8 cellular contexts compared by ENCODE assay signal in genomic region chr4:89308161-89308500, GRCh38. TPM values are rescaled to one million over a fixed set of nuclear protein-coding genes. Genes with fewer than 3 reads are reported as not detected.
A peak's percentile ranks its signal among the peaks of the same experiment; 100 is the strongest.
DNase-seq lines count a peak whose midpoint lies in the region; ATAC-seq and TF ChIP-seq lines count a peak whose summit lies in the region.

No MANE protein-coding gene starts in this region.

- no peaks in the 10 kb centered on the region for H3K27me3 ChIP-seq in esophagus muscularis mucosa
- H3K27me3 ChIP-seq in ovary: no peaks in the 10 kb centered on the region

- no peaks in the 10 kb centered on the region for H3K9me3 ChIP-seq in esophagus muscularis mucosa
- H3K9me3 ChIP-seq in ovary: no peaks in the 10 kb centered on the region

- TF ChIP-seq POLR2A in esophagus muscularis mucosa (IDR thresholded peaks at IDR 0.05; ENCODE audit: low read depth): no peak
- no peak for TF ChIP-seq POLR2A in ovary (IDR thresholded peaks at IDR 0.05)

- TF ChIP-seq EP300 in esophagus muscularis mucosa (IDR thresholded peaks at IDR 0.05): no peak
- TF ChIP-seq EP300 in ovary (IDR thresholded peaks at IDR 0.05): no peak

- intact Hi-C loops in esophagus muscularis mucosa (cut with DNase I) (no loop called here), ovary (cut with DNase I) (no loop called here)

- TF ChIP-seq CTCF in GM10248 (IDR thresholded peaks at IDR 0.05; ENCODE audit: control extremely low read depth, extremely low read depth, low read depth, missing control alignments) (no peak), esophagus muscularis mucosa (IDR thresholded peaks at IDR 0.05) (no peak), ovary (IDR thresholded peaks at IDR 0.05) (no peak)

- H3K36me3 ChIP-seq in esophagus muscularis mucosa: no peaks in the 10 kb centered on the region
- no peaks in the 10 kb centered on the region for H3K36me3 ChIP-seq in ovary

- WGBS in esophagus muscularis mucosa: 11% methylated on average over 6 of the region's 6 CpGs
- 25 to 36% (median 34%) methylated on average over 6 of the region's 6 CpGs for WGBS in ovary, 3 donors

- no peak for ATAC-seq in HG03025 (IDR thresholded peaks at IDR 0.05; ENCODE audit: low FRiP score, unreplicated experiment)

- CTCF ChIA-PET in GM10248 (lab: Yijun Ruan, JAX): interaction anchor here (1.2 to 1.4 kb wide), 2 partner anchors 9 to 16 kb away, joined by 3 to 4 read pairs; no protein-coding TSS in a partner anchor

- H3K4me1 ChIP-seq in esophagus muscularis mucosa: peaks cover 7 to 35% (median 21%) of the 10 kb centered on the region in 4 donors
- H3K4me1 ChIP-seq in ovary (ENCODE audit: insufficient read depth): peaks cover 6% of the 10 kb centered on the region

- H3K4me3 ChIP-seq in esophagus muscularis mucosa (peak overlapping the region; percentile 64 to 84 (median 76)), ovary (peak overlapping the region; percentile 71)

- POLR2A ChIA-PET in GM10248 (lab: Yijun Ruan, JAX): no interaction called here

- peak; percentile 8 for DNase-seq in GM10248 (ENCODE audit: extremely low spot score)
- peak; percentile 63 for DNase-seq in OCI-M1 (lab: John Stamatoyannopoulos, UW)
- DNase-seq in esophagus muscularis mucosa (ENCODE audit: extremely low spot score): no peak
- DNase-seq in ovary: no peak
- DNase-seq in NCI-H2081 (lab: John Stamatoyannopoulos, UW): no peak
- no peak for DNase-seq in stimulated activated CD4-positive, alpha-beta T cell treated with anti-CD3 and anti-CD28 coated beads, Interleukin-2, amount 100 ng/mL, for 24 hours
- no peak for DNase-seq in cortex of kidney (lab: John Stamatoyannopoulos, UW)

- H3K27ac ChIP-seq in esophagus muscularis mucosa (replicated peaks in 1 of 4): peak overlapping the region; percentile 55 to 71 (median 70)
- no peak overlapping the region for H3K27ac ChIP-seq in ovary

RNA-seq across cellular contexts. Expression of gene GPRIN3, which starts 0.5 kb away (rescaled TPM):
- total RNA-seq in esophagus muscularis mucosa: 1 to 10 TPM; 2.5 to 3.6 (median 2.8) TPM
- total RNA-seq in ovary: 1 to 10 TPM; 2.7 to 6.8 (median 3.9) TPM
- polyA plus RNA-seq in ovary: 1 to 10 TPM; 1.0 to 1.7 TPM

Comparison
In these comparisons a context has a peak if more than half of its experiments do, and no peak if none do; other contexts are left out.
1. DNase-seq: peak in GM10248 (single experiment) and OCI-M1 (single experiment); none in esophagus muscularis mucosa (single experiment), ovary (0 of 5), NCI-H2081 (0 of 2), stimulated activated CD4-positive, alpha-beta T cell treated with anti-CD3 and anti-CD28 coated beads, Interleukin-2, amount 100 ng/mL, for 24 hours (0 of 2) and cortex of kidney (single experiment).
2. H3K27ac ChIP-seq: peak in esophagus muscularis mucosa (4 of 4); none in ovary (0 of 2).